Comparison of ENCODE assay signal across 23 cellular contexts in genomic region chr7:152120210-152120609, GRCh38.
"Had no signal": no experiment of that assay in that cellular context is flagged by ENCODE, and none has a peak within 500 bp of the region (broad histone marks: within the 10 kb centered on the region; RNA-seq: fewer than 3 reads in every experiment).

No MANE protein-coding gene starts in this region.

- FAIRE-seq: islet of Langerhans had no signal

- DNase-seq: activated CD4-positive, alpha-beta T cell treated with anti-CD3 and anti-CD28 coated beads, Interleukin-2, amount 10 ng/mL, durations not matched to agents 7 days and 5 days; activated CD4-positive, CD25-positive, alpha-beta regulatory T cell treated with anti-CD3 and anti-CD28 coated beads, Interleukin-2, amount 50 U/mL, for 72 hours; activated CD8-positive, alpha-beta T cell treated with anti-CD3 and anti-CD28 coated beads for 36 hours; activated naive CD4-positive, alpha-beta T cell treated with anti-CD3 and anti-CD28 coated beads for 36 hours; activated naive CD8-positive, alpha-beta T cell treated with anti-CD3 and anti-CD28 coated beads, Interleukin-2, amount 10 ng/mL, durations not matched to agents 7 days and 5 days; amniotic stem cell; central memory CD4-positive, alpha-beta T cell; colonic mucosa; foreskin melanocyte; glutamatergic neuron; hippocampal formation; left ventricle myocardium superior; stimulated activated CD4-positive, alpha-beta T cell treated with anti-CD3 and anti-CD28 coated beads, Interleukin-4, amount 100 ng/mL, for 24 hours; stimulated activated naive CD8-positive, alpha-beta T cell treated with anti-CD3 and anti-CD28 coated beads, Interleukin-15, Interleukin-2, amounts not matched to agents 100 U/mL and 50 U/mL, for 24 hours; T1000; thyroid gland; WERI-Rb-1 had no signal

- H3K4me3 Mint-ChIP-seq: activated CD4-positive, alpha-beta T cell treated with anti-CD3 and anti-CD28 coated beads, Interleukin-2, amount 10 ng/mL, durations not matched to agents 7 days and 5 days; activated CD8-positive, alpha-beta T cell treated with anti-CD3 and anti-CD28 coated beads for 36 hours; activated naive CD4-positive, alpha-beta T cell treated with anti-CD3 and anti-CD28 coated beads for 36 hours; activated naive CD8-positive, alpha-beta T cell treated with anti-CD3 and anti-CD28 coated beads, Interleukin-2, amount 10 ng/mL, durations not matched to agents 7 days and 5 days; brain; natural killer cell treated with Interleukin-12 subunit alpha and Interleukin-12 subunit beta and Interleukin-15 and Interleukin-18, amount 100 ng/mL, for 72 hours; T-helper 1 cell treated with Interleukin-12 subunit alpha and Interleukin-12 subunit beta and Interleukin-4 antibody, amounts not matched to agents 30 μg/mL and 1 μg/mL, for 36 hours had no signal

- ATAC-seq: activated CD8-positive, alpha-beta T cell treated with anti-CD3 and anti-CD28 coated beads for 36 hours; left ventricle myocardium superior; stimulated activated naive CD8-positive, alpha-beta T cell treated with anti-CD3 and anti-CD28 coated beads, Interleukin-15, Interleukin-2, amounts not matched to agents 100 U/mL and 50 U/mL, for 24 hours had no signal

- H3K27me3 ChIP-seq: colonic mucosa, right atrium auricular region, thyroid gland had no signal

- H3K27ac ChIP-seq: colonic mucosa, prostate gland, right atrium auricular region, thyroid gland, WERI-Rb-1 had no signal

- H3K4me3 ChIP-seq: colonic mucosa, prostate gland, right atrium auricular region, thyroid gland had no signal

- H3K4me1 Mint-ChIP-seq: brain had no signal

- H3K9me3 ChIP-seq: colonic mucosa, prostate gland, thyroid gland had no signal

- H3K4me1 ChIP-seq: colonic mucosa, prostate gland, right atrium auricular region, thyroid gland had no signal

- H3K27ac Mint-ChIP-seq: activated CD4-positive, alpha-beta T cell treated with anti-CD3 and anti-CD28 coated beads, Interleukin-2, amount 10 ng/mL, durations not matched to agents 7 days and 5 days; activated CD8-positive, alpha-beta T cell treated with anti-CD3 and anti-CD28 coated beads for 36 hours; activated naive CD4-positive, alpha-beta T cell treated with anti-CD3 and anti-CD28 coated beads for 36 hours; activated naive CD8-positive, alpha-beta T cell treated with anti-CD3 and anti-CD28 coated beads, Interleukin-2, amount 10 ng/mL, durations not matched to agents 7 days and 5 days; brain; T-helper 1 cell treated with Interleukin-12 subunit alpha and Interleukin-12 subunit beta and Interleukin-4 antibody, amounts not matched to agents 30 μg/mL and 1 μg/mL, for 36 hours had no signal

- H3K36me3 ChIP-seq: colonic mucosa had no signal
